9 cellular contexts compared by ENCODE assay signal in the genomic region with DNA sequence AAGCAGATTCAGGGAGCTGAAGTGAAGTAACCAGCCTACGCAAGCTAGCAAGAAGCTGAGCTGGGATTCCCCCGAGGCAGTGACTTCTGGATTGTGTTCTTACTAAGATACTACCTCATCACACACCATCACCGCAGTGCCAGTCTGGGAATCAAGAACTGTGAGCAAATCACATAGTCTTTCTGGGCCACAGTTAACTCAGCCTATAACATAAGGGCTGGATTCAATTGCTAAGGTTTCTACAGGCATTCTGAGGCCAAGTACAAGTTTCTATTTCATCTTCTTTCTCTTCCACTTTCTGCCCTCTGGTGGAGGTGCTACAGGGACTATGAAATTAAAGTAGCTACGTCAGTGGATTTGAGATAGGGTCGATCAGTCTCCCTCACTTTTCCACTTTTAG. TPM values are rescaled to one million over a fixed set of nuclear protein-coding genes. Genes with fewer than 3 reads are reported as not detected.
DNase-seq lines count a peak whose midpoint lies in the region; ATAC-seq and TF ChIP-seq lines count a peak whose summit lies in the region.
"Had no signal": no experiment of that assay in that cellular context is flagged by ENCODE, and none has a peak within 500 bp of the region (broad histone marks: within the 10 kb centered on the region; RNA-seq: fewer than 3 reads in every experiment).

No MANE protein-coding gene starts in this region.

- DNase-seq in BJ (ENCODE audit: low read depth) (no peak), SK-N-DZ (ENCODE audit: low spot score) (peak; percentile 18), fibroblast of the aortic adventitia (ENCODE audit: low read depth) (peak; percentile 68), NCI-H2196 treated with DMSO at 0.1 percent for 48 hours (lab: John Stamatoyannopoulos, UW; ENCODE audit: unreplicated experiment) (no peak), T-helper 9 cell (no peak)
- DNase-seq in stimulated activated CD4-positive, alpha-beta T cell treated with anti-CD3 and anti-CD28 coated beads, Interleukin-2, amount 100 ng/mL, for 48 hours = peak; percentile 33

- H3K27me3 ChIP-seq in BJ (ENCODE audit: control insufficient read depth, insufficient read depth, low read length) = no peaks in the 10 kb centered on the region
- H3K27me3 ChIP-seq: tibial nerve had no signal

- CTCF ChIA-PET in BJ (lab: Yijun Ruan, JAX) = interaction anchor here (0.6 to 1.9 kb wide), 10 partner anchors 8 to 298 kb away, joined by 3 to 7 read pairs (median 4); no protein-coding TSS in a partner anchor

- ATAC-seq in GM18858 (IDR thresholded peaks at IDR 0.05; ENCODE audit: unreplicated experiment) (peak; percentile 74), HG02970 (IDR thresholded peaks at IDR 0.05; ENCODE audit: low FRiP score, unreplicated experiment) (peak; percentile 60)

- no peaks in the 10 kb centered on the region; the same call in 1 of the 2 replicates for H3K36me3 ChIP-seq in BJ (ENCODE audit: control insufficient read depth, insufficient read depth, low read length)

- TF ChIP-seq CTCF in BJ (IDR thresholded peaks at IDR 0.05; ENCODE audit: insufficient read depth, low read depth, low read length) (peak; percentile 49), fibroblast of the aortic adventitia (IDR thresholded peaks at IDR 0.05; ENCODE audit: insufficient read depth, low read length) (peak; percentile 52)

- H3K4me3 ChIP-seq in BJ (ENCODE audit: low read depth, low read length) (no peak overlapping the region), fibroblast of the aortic adventitia (ENCODE audit: low read depth, low read length) (no peak overlapping the region)
- H3K4me3 ChIP-seq: tibial nerve had no signal

- POLR2A ChIA-PET in BJ (lab: Charles Lee) = no interaction called here

RNA-seq across cellular contexts. Expression of a gene that starts 1.4 kb away (rescaled TPM):
- polyA plus RNA-seq in BJ (2011; rRNA removed) = 19.3 and 22.1 TPM in 2 replicates
- 8.0 and 9.6 TPM in 2 replicates for polyA minus RNA-seq in BJ (2011; rRNA and poly(A)+ RNA removed)
- polyA plus RNA-seq in SK-N-DZ (2014; cell fraction: cytosol; rRNA removed) = 0.31 TPM in 1 of 2 replicates, not detected in the other
- 0.15 and 0.47 TPM in 2 replicates for polyA plus RNA-seq in SK-N-DZ (2014; cell fraction: nucleus; rRNA removed)
- total RNA-seq in fibroblast of the aortic adventitia (ENCODE audit: low replicate concordance) = under 0.01 and 0.49 TPM in 2 replicates

Comparison
In these comparisons a context has a peak if more than half of its experiments do, and no peak if none do; other contexts are left out.
1. DNase-seq: peak in SK-N-DZ (single experiment), fibroblast of the aortic adventitia (single experiment) and stimulated activated CD4-positive, alpha-beta T cell treated with anti-CD3 and anti-CD28 coated beads, Interleukin-2, amount 100 ng/mL, for 48 hours (2 of 2); none in BJ (single experiment), NCI-H2196 treated with DMSO at 0.1 percent for 48 hours (single experiment) and T-helper 9 cell (single experiment).